Comparison of ENCODE assay signal across 23 cellular contexts in genomic region chr14:55426881-55427280, GRCh38. TPM values are rescaled to one million over a fixed set of nuclear protein-coding genes. Genes with fewer than 3 reads are reported as not detected.
DNase-seq lines count a peak whose midpoint lies in the region; ATAC-seq, FAIRE-seq and TF ChIP-seq lines count a peak whose summit lies in the region.
"Had no signal": no experiment of that assay in that cellular context is flagged by ENCODE, and none has a peak within 500 bp of the region (broad histone marks: within the 10 kb centered on the region; RNA-seq: fewer than 3 reads in every experiment).

No MANE protein-coding gene starts in this region.

- H3K27ac ChIP-seq in RWPE2 (ENCODE audit: poor library complexity, severe bottlenecking), result peak overlapping the region; percentile 22
- no peak overlapping the region for H3K27ac ChIP-seq in H1 (ENCODE audit: low read depth, low read length)
- no peak overlapping the region for H3K27ac ChIP-seq in trophoblast cell (ENCODE audit: low read depth, low read length)
- H3K27ac ChIP-seq in mesenchymal stem cell (ENCODE audit: low read length, poor library complexity, severe bottlenecking), result no peak overlapping the region
- H3K27ac ChIP-seq: 22Rv1 had no signal

- H3K79me2 ChIP-seq in H1 (ENCODE audit: control insufficient read depth in 1 of 2, insufficient read depth in 2 of 2, low read length in 2 of 2) (no peaks in the 10 kb centered on the region), trophoblast cell (ENCODE audit: control insufficient read depth, insufficient read depth, low read length, poor library complexity) (no peaks in the 10 kb centered on the region)

- H3K79me1 ChIP-seq in H1 (ENCODE audit: low read depth, low read length) (no peaks in the 10 kb centered on the region), trophoblast cell (ENCODE audit: low read length) (no peaks in the 10 kb centered on the region), mesenchymal stem cell (replicated peaks; ENCODE audit: low read length, poor library complexity, severe bottlenecking) (no peaks in the 10 kb centered on the region)

- POLR2A ChIA-PET in H1 (lab: Charles Lee; ENCODE audit: partially characterized antibody), result interaction anchor here (0.6 to 1.0 kb wide), 2 partner anchors 12 to 155 kb away, joined by 3 read pairs; no protein-coding TSS in a partner anchor

- 88% methylated on average over 4 of the region's 4 CpGs; no CpG with 5 or more reads in 1 of the 2 experiments for WGBS in H1 (ENCODE audit: extremely low coverage in 1 of 2, insufficient coverage in 1 of 2, insufficient read length in 1 of 2, insufficient replicate concordance in 2 of 2, low coverage in 1 of 2, low lambda C conversion rate in 2 of 2, missing lambda C conversion rate in 1 of 2), 2 experiments
- no CpG with 5 or more reads among the region's 4 CpGs for WGBS in trophoblast cell (ENCODE audit: extremely low coverage, insufficient coverage, insufficient read length)
- 85% methylated on average over 4 of the region's 4 CpGs for WGBS in mesenchymal stem cell

- no peak overlapping the region for H4K91ac ChIP-seq in H1 (replicated peaks; ENCODE audit: insufficient read length, low read length)
- H4K91ac ChIP-seq in trophoblast cell (ENCODE audit: low read depth, low read length), result no peak overlapping the region
- no peak overlapping the region for H4K91ac ChIP-seq in mesenchymal stem cell (ENCODE audit: low read length)

- no peaks in the 10 kb centered on the region for H3K27me3 ChIP-seq in RWPE2 (ENCODE audit: insufficient read depth, poor library complexity, severe bottlenecking)
- no peaks in the 10 kb centered on the region for H3K27me3 ChIP-seq in H1 (replicated peaks in 1 of 4; ENCODE audit: control insufficient read depth in 3 of 4, extremely low read depth in 1 of 4, insufficient read depth in 3 of 4, low read length in 3 of 4)
- H3K27me3 ChIP-seq in trophoblast cell (ENCODE audit: insufficient read depth, low read length), result no peaks in the 10 kb centered on the region
- peaks cover 0 to 5% of the 10 kb centered on the region in 2 experiments for H3K27me3 ChIP-seq in mesenchymal stem cell (ENCODE audit: control insufficient read depth in 1 of 2, insufficient read depth in 1 of 2, low read length in 2 of 2)

- H2BK12ac ChIP-seq in H1 (ENCODE audit: low read depth, low read length) (no peak overlapping the region), trophoblast cell (ENCODE audit: low read length) (no peak overlapping the region), mesenchymal stem cell (ENCODE audit: low read length in 2 of 2) (no peak overlapping the region)

- no peak overlapping the region for H3K23ac ChIP-seq in H1 (ENCODE audit: insufficient read length)
- no peak overlapping the region for H3K23ac ChIP-seq in trophoblast cell (ENCODE audit: low read length)
- H3K23ac ChIP-seq in mesenchymal stem cell (ENCODE audit: low read length in 2 of 2), result no peak overlapping the region

- H3K9me3 ChIP-seq in RWPE2 (ENCODE audit: severe bottlenecking) (no peaks in the 10 kb centered on the region), H1 (ENCODE audit: insufficient read depth in 2 of 2, low read depth in 1 of 2, low read length in 1 of 2) (no peaks in the 10 kb centered on the region), trophoblast cell (ENCODE audit: insufficient read depth, low read depth, low read length) (no peaks in the 10 kb centered on the region), mesenchymal stem cell (ENCODE audit: control insufficient read depth, low read length) (no peaks in the 10 kb centered on the region)
- H3K9me3 ChIP-seq: HAP-1 had no signal

- H3K18ac ChIP-seq in H1 (ENCODE audit: extremely low read depth, low read length), result no peak overlapping the region
- H3K18ac ChIP-seq in trophoblast cell (ENCODE audit: low read length), result no peak overlapping the region
- no peak overlapping the region for H3K18ac ChIP-seq in mesenchymal stem cell (ENCODE audit: low read depth in 1 of 2, low read length in 2 of 2)

- H4K8ac ChIP-seq in H1 (ENCODE audit: extremely low read depth, insufficient read depth, low read length), result no peak overlapping the region
- H4K8ac ChIP-seq in trophoblast cell (ENCODE audit: low read depth, low read length), result no peak overlapping the region
- no peak overlapping the region for H4K8ac ChIP-seq in mesenchymal stem cell (ENCODE audit: low read length)

- no peaks in the 10 kb centered on the region for H3K23me2 ChIP-seq in H1 (ENCODE audit: low read depth, low read length)

- TF ChIP-seq POLR2A in H1 (IDR thresholded peaks at IDR 0.05; ENCODE audit: control extremely low read depth in 1 of 2, low read depth in 2 of 2, low read length in 2 of 2), result no peak

- FAIRE-seq in H1 (lab: Jason Lieb, UNC), result no peak
- FAIRE-seq: D721Med, G401.6, GM12891 had no signal

- H2BK5ac ChIP-seq in H1 (ENCODE audit: low read depth, low read length) (no peak overlapping the region), trophoblast cell (ENCODE audit: low read depth, low read length, poor library complexity) (no peak overlapping the region), mesenchymal stem cell (ENCODE audit: low read depth, low read length, poor library complexity, severe bottlenecking) (no peak overlapping the region)

- no peak overlapping the region for H2BK15ac ChIP-seq in H1 (ENCODE audit: low read length)
- H2BK15ac ChIP-seq in mesenchymal stem cell (ENCODE audit: low read depth, poor library complexity, severe bottlenecking), result no peak overlapping the region

- H3K36me3 ChIP-seq in RWPE2 (ENCODE audit: low read depth) (no peaks in the 10 kb centered on the region), H1 (ENCODE audit: control insufficient read depth in 2 of 4, insufficient read depth in 4 of 4, low read length in 3 of 4) (no peaks in the 10 kb centered on the region), trophoblast cell (ENCODE audit: control insufficient read depth in 1 of 2, insufficient read depth in 2 of 2, low read length in 2 of 2) (no peaks in the 10 kb centered on the region), mesenchymal stem cell (ENCODE audit: control insufficient read depth in 1 of 2, insufficient read depth in 2 of 2, low read depth in 1 of 2, low read length in 2 of 2) (no peaks in the 10 kb centered on the region)
- H3K36me3 ChIP-seq: HAP-1 had no signal

- H4K5ac ChIP-seq in H1 (ENCODE audit: insufficient read length, low read depth, low read length), result no peak overlapping the region

- H2BK20ac ChIP-seq in H1 (ENCODE audit: low read length), result no peak overlapping the region

- no peak overlapping the region for H4K12ac ChIP-seq in trophoblast cell (ENCODE audit: low read depth, low read length)

- H4K20me1 ChIP-seq in H1 (replicated peaks in 1 of 2; ENCODE audit: control insufficient read depth in 1 of 2, insufficient read depth in 2 of 2, low read length in 2 of 2), result no peaks in the 10 kb centered on the region

- TF ChIP-seq EP300 in H1 (IDR thresholded peaks at IDR 0.05; ENCODE audit: borderline replicate concordance in 1 of 2, low read depth in 2 of 2, low read length in 2 of 2), result no peak

- no peak for TF ChIP-seq RAD21 in H1 (IDR thresholded peaks at IDR 0.05 in 1 of 2, conservative IDR thresholded peaks at IDR 0.05 in 1 of 2; ENCODE audit: low read depth in 2 of 2, low read length in 2 of 2)

- H3K56ac ChIP-seq in H1 (replicated peaks; ENCODE audit: insufficient read length, low read depth, low read length), result no peak overlapping the region

- H3K9ac ChIP-seq in H1 (replicated peaks in 1 of 4; ENCODE audit: extremely low read depth in 1 of 4, low read depth in 3 of 4, low read length in 3 of 4), result no peak overlapping the region
- H3K9ac ChIP-seq in trophoblast cell (ENCODE audit: low read length), result no peak overlapping the region
- no peak overlapping the region for H3K9ac ChIP-seq in mesenchymal stem cell (ENCODE audit: low read length)

- ATAC-seq in RWPE2 (ENCODE audit: low read depth), result no peak
- ATAC-seq: CD8-positive, alpha-beta T cell had no signal

- TF ChIP-seq CTCF in RWPE2 (IDR thresholded peaks at IDR 0.05; ENCODE audit: poor library complexity, severe bottlenecking), result no peak
- no peak for TF ChIP-seq CTCF in H1 (IDR thresholded peaks at IDR 0.05; ENCODE audit: control extremely low read depth in 1 of 3, insufficient read depth in 1 of 3, low read depth in 1 of 3, low read length in 3 of 3)

- H3K4ac ChIP-seq in H1 (replicated peaks; ENCODE audit: insufficient read length, low read depth, low read length) (no peak overlapping the region), trophoblast cell (ENCODE audit: low read depth, low read length) (no peak overlapping the region), mesenchymal stem cell (ENCODE audit: low read depth in 1 of 2, low read length in 2 of 2) (no peak overlapping the region)

- H2AFZ ChIP-seq in H1 (ENCODE audit: low read length) (peak overlapping the region; percentile 4; the same call in 1 of the 2 replicates), trophoblast cell (ENCODE audit: insufficient read depth, low read length, poor library complexity) (no peak overlapping the region), mesenchymal stem cell (ENCODE audit: low read depth, low read length) (no peak overlapping the region)

- CTCF ChIA-PET in H1 (lab: Charles Lee; ENCODE audit: partially characterized antibody), result interaction anchor here (0.7 to 5.7 kb wide), 6 partner anchors 8 to 295 kb away, joined by 3 to 65 read pairs (median 4); partner anchors contain the start of gene TBPL2

- no peak overlapping the region for H3K4me3 ChIP-seq in RWPE2 (ENCODE audit: severe bottlenecking)
- H3K4me3 ChIP-seq in H1 (ENCODE audit: extremely low read depth in 1 of 4, insufficient read depth in 2 of 4, low read depth in 3 of 4, low read length in 4 of 4), result no peak overlapping the region
- H3K4me3 ChIP-seq in trophoblast cell (ENCODE audit: low read depth, low read length), result no peak overlapping the region
- no peak overlapping the region for H3K4me3 ChIP-seq in mesenchymal stem cell (ENCODE audit: insufficient read depth in 1 of 2, low read depth in 1 of 2, low read length in 2 of 2)
- H3K4me3 ChIP-seq: HAP-1 had no signal

- H2BK120ac ChIP-seq in H1 (replicated peaks; ENCODE audit: low read depth, low read length) (no peak overlapping the region), trophoblast cell (ENCODE audit: insufficient read depth, low read length, poor library complexity) (no peak overlapping the region), mesenchymal stem cell (ENCODE audit: low read depth, low read length) (no peak overlapping the region)

- H2AK5ac ChIP-seq in H1 (ENCODE audit: low read depth, low read length), result no peak overlapping the region
- H2AK5ac ChIP-seq in trophoblast cell (ENCODE audit: low read length), result no peak overlapping the region
- H2AK5ac ChIP-seq in mesenchymal stem cell (ENCODE audit: low read length, severe bottlenecking), result no peak overlapping the region

- DNase-seq in NCI-H82 (lab: John Stamatoyannopoulos, UW) (peak; percentile 28), NCI-H82 treated with DMSO at 0.1 percent for 48 hours (lab: John Stamatoyannopoulos, UW; ENCODE audit: unreplicated experiment) (no peak), RWPE2 (ENCODE audit: low spot score) (no peak), H1 (ENCODE audit: low read depth in 1 of 2, low spot score in 2 of 2) (no peak), trophoblast cell (peak; percentile 56 to 75), SHP77 (lab: John Stamatoyannopoulos, UW) (no peak), NCI-H187 treated with DMSO at 0.1 percent for 48 hours (lab: John Stamatoyannopoulos, UW) (no peak), mesenchymal stem cell (no peak)
- DNase-seq: CD8-positive, alpha-beta T cell; COR-L47; DMS153; DMS79 treated with DMSO at 0.1 percent for 48 hours; EL; GOT3; HFFc6 had no signal

- H3K4me2 ChIP-seq in H1 (ENCODE audit: insufficient read depth in 1 of 2, low read depth in 2 of 2, low read length in 2 of 2), result no peak overlapping the region
- H3K4me2 ChIP-seq in trophoblast cell (ENCODE audit: low read length), result no peak overlapping the region
- no peak overlapping the region for H3K4me2 ChIP-seq in mesenchymal stem cell (ENCODE audit: low read length, poor library complexity, severe bottlenecking)

- peaks cover 9% of the 10 kb centered on the region for H3K4me1 ChIP-seq in RWPE2 (ENCODE audit: insufficient read depth, poor library complexity, severe bottlenecking)
- peaks cover 0 to 3% (median 0%) of the 10 kb centered on the region in 4 experiments; a peak in 2 of 7 replicates for H3K4me1 ChIP-seq in H1 (replicated peaks in 1 of 4; ENCODE audit: control insufficient read depth in 3 of 4, insufficient read depth in 4 of 4, low read length in 3 of 4)
- H3K4me1 ChIP-seq in trophoblast cell (ENCODE audit: control insufficient read depth in 1 of 2, insufficient read depth in 2 of 2, low read length in 2 of 2), result peaks cover 0 to 4% of the 10 kb centered on the region in 2 experiments
- H3K4me1 ChIP-seq in mesenchymal stem cell (ENCODE audit: control insufficient read depth, insufficient read depth, low read depth, low read length), result peaks cover 2% of the 10 kb centered on the region
- H3K4me1 ChIP-seq: HAP-1 had no signal

- H3K14ac ChIP-seq in H1 (ENCODE audit: insufficient read length), result no peak overlapping the region
- no peak overlapping the region for H3K14ac ChIP-seq in trophoblast cell (ENCODE audit: low read length)
- no peak overlapping the region for H3K14ac ChIP-seq in mesenchymal stem cell (ENCODE audit: low read length in 2 of 2)

RNA-seq across cellular contexts. Expression of gene TBPL2, which starts 13.5 kb away (rescaled TPM):
- total RNA-seq in H1 (2021; fragmentation: NEBNext Ultra II Directional; extraction: Animal tissue kit (Norgen Biotek cat#: 25700)), result not detected in 2 replicates
- polyA plus RNA-seq in H1 (2011; rRNA removed), result 0.03 TPM in 1 of 2 replicates, not detected in the other
- polyA plus RNA-seq in H1 (2011; cell fraction: cytosol; rRNA removed), result 0.03 TPM
- not detected for polyA plus RNA-seq in H1 (2011; cell fraction: nucleus; rRNA removed)
- not detected in 4 replicates for polyA plus RNA-seq in H1 (2012, experiment 1 of 2)
- not detected for polyA plus RNA-seq in H1 (2012, experiment 2 of 2)
- polyA plus RNA-seq in H1 (2013, experiment 1 of 2), result 0.02 TPM
- 0.02 TPM for polyA plus RNA-seq in H1 (2013, experiment 2 of 2)
- polyA minus RNA-seq in H1 (2011; rRNA and poly(A)+ RNA removed), result not detected in 2 replicates
- polyA minus RNA-seq in H1 (2011; cell fraction: cytosol; rRNA and poly(A)+ RNA removed), result not detected
- not detected for polyA minus RNA-seq in H1 (2011; cell fraction: nucleus; rRNA and poly(A)+ RNA removed)
- polyA plus RNA-seq in trophoblast cell (2013), result not detected in 2 replicates
- polyA plus RNA-seq in mesenchymal stem cell (2013, experiment 1 of 2), result not detected
- polyA plus RNA-seq in mesenchymal stem cell (2013, experiment 2 of 2), result not detected
- total RNA-seq: A673; CD8-positive, alpha-beta T cell; HFFc6 had no signal
- polyA plus RNA-seq: BJ, CD14-positive monocyte had no signal

RNA-seq across cellular contexts. Expression of gene ATG14, which starts 15.3 kb away (rescaled TPM):
- 10.8 and 12.2 TPM in 2 replicates for total RNA-seq in H1 (2021; fragmentation: NEBNext Ultra II Directional; extraction: Animal tissue kit (Norgen Biotek cat#: 25700))
- polyA plus RNA-seq in H1 (2011; rRNA removed), result 4.0 and 4.9 TPM in 2 replicates
- 5.4 TPM for polyA plus RNA-seq in H1 (2011; cell fraction: cytosol; rRNA removed)
- 8.2 TPM for polyA plus RNA-seq in H1 (2011; cell fraction: nucleus; rRNA removed)
- 6.8 to 10.6 TPM (median 8.2 TPM) in 4 replicates for polyA plus RNA-seq in H1 (2012, experiment 1 of 2)
- 2.2 TPM for polyA plus RNA-seq in H1 (2012, experiment 2 of 2)
- polyA plus RNA-seq in H1 (2013, experiment 1 of 2), result 7.0 TPM
- 7.2 TPM for polyA plus RNA-seq in H1 (2013, experiment 2 of 2)
- 10.0 and 11.8 TPM in 2 replicates for polyA minus RNA-seq in H1 (2011; rRNA and poly(A)+ RNA removed)
- 7.6 TPM for polyA minus RNA-seq in H1 (2011; cell fraction: cytosol; rRNA and poly(A)+ RNA removed)
- polyA minus RNA-seq in H1 (2011; cell fraction: nucleus; rRNA and poly(A)+ RNA removed), result 8.2 TPM
- 7.1 and 7.2 TPM in 2 replicates for polyA plus RNA-seq in trophoblast cell (2013)
- polyA plus RNA-seq in mesenchymal stem cell (2013, experiment 1 of 2), result 6.2 TPM
- 6.5 TPM for polyA plus RNA-seq in mesenchymal stem cell (2013, experiment 2 of 2)

Comparison
In these comparisons a context has a peak if more than half of its experiments do, and no peak if none do; other contexts are left out.
1. DNase-seq: peak in NCI-H82 (single experiment) and trophoblast cell (2 of 2); none in NCI-H82 treated with DMSO at 0.1 percent for 48 hours (single experiment), RWPE2 (single experiment), H1 (0 of 2), SHP77 (0 of 2), NCI-H187 treated with DMSO at 0.1 percent for 48 hours (single experiment) and mesenchymal stem cell (single experiment).